In the genomic region with DNA sequence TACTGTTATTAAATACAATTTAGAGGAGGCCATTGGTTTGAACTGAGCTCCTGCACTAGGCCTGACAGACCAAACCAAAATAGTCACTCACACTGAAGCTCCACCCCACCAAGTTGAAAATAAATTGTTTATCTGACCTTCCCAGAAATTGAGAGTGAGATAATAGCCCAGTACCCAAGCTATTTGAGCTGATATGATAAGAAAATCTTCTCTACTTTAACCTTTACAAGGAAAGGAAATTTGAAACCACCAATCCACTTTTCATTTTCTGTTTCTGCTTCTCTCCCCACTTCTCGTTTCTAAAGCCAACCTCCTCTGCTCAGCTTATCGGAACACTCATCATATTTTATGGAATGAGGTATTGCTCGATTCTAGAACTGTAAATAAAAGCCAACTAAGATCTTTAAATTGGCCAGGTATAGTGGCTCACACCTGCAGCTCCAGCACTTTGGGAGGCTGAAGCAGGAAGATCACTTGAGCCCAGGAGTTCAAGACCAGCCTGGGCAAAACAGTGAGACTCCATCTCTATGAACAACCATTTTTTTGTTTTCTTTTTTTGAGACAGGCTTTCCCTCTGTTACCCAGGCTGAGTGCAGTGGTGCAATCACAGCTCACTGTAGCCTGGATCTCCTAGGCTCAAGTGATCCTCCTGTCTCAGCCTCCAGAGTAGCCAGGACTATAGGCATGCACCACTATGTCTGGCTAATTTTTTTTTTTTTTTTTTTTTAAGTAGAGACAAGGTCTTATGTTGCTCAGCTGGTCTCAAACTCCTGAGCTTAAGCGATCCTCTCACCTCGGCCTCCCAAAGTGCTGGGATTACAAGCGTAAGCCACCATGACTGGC, we compare ENCODE assay signal across 11 cellular contexts. TPM values are rescaled to one million over a fixed set of nuclear protein-coding genes. Genes with fewer than 3 reads are reported as not detected.
DNase-seq lines count a peak whose midpoint lies in the region; ATAC-seq and TF ChIP-seq lines count a peak whose summit lies in the region.
"Had no signal": no experiment of that assay in that cellular context is flagged by ENCODE, and none has a peak within 500 bp of the region (broad histone marks: within the 10 kb centered on the region; RNA-seq: fewer than 3 reads in every experiment).

No MANE protein-coding gene starts in this region.

- no peaks in the 10 kb centered on the region for H3K36me3 ChIP-seq in KOPT-K1 (ENCODE audit: insufficient read depth, low read length)

- TF ChIP-seq CTCF in nephron progenitor cell (IDR thresholded peaks at IDR 0.05): no peak

- DNase-seq in activated CD8-positive, alpha-beta memory T cell treated with anti-CD3 and anti-CD28 coated beads, Interleukin-2, amount 10 ng/mL, durations not matched to agents 7 days and 5 days: no peak
- no peak for DNase-seq in activated CD8-positive, alpha-beta memory T cell treated with anti-CD3 and anti-CD28 coated beads for 24 hours
- DNase-seq in activated T-helper 1 cell treated with anti-CD3 and anti-CD28 coated beads, Interleukin-12 subunit alpha, Interleukin-12 subunit beta, Interleukin-2, Interleukin-4 antibody, amounts not matched to agents 30 ng/mL and 10 ng/mL and 1 ng/mL, durations not matched to agents 14 hours and 24 hours and 36 hours (ENCODE audit: low spot score): no peak
- DNase-seq in nephron progenitor cell: no peak
- no peak for DNase-seq in activated CD4-positive, CD25-positive, alpha-beta regulatory T cell treated with anti-CD3 and anti-CD28 coated beads, Interleukin-2, amount 50 U/mL, for 72 hours
- no peak for DNase-seq in Kasumi-1 (lab: John Stamatoyannopoulos, UW)
- no peak for DNase-seq in retina
- DNase-seq: body of pancreas, NCI-H1436, PC-3 had no signal

- peak overlapping the region; percentile 58 for H3K4me3 Mint-ChIP-seq in activated CD8-positive, alpha-beta memory T cell treated with anti-CD3 and anti-CD28 coated beads, Interleukin-2, amount 10 ng/mL, durations not matched to agents 7 days and 5 days
- H3K4me3 Mint-ChIP-seq in activated T-helper 1 cell treated with anti-CD3 and anti-CD28 coated beads, Interleukin-12 subunit alpha, Interleukin-12 subunit beta, Interleukin-2, Interleukin-4 antibody, amounts not matched to agents 30 ng/mL and 10 ng/mL and 1 ng/mL, durations not matched to agents 14 hours and 24 hours and 36 hours: peak overlapping the region; percentile 68
- no peak overlapping the region for H3K4me3 Mint-ChIP-seq in nephron progenitor cell

- peak overlapping the region; percentile 94 for H3K27ac Mint-ChIP-seq in activated CD8-positive, alpha-beta memory T cell treated with anti-CD3 and anti-CD28 coated beads, Interleukin-2, amount 10 ng/mL, durations not matched to agents 7 days and 5 days
- peak overlapping the region; percentile 92 for H3K27ac Mint-ChIP-seq in activated T-helper 1 cell treated with anti-CD3 and anti-CD28 coated beads, Interleukin-12 subunit alpha, Interleukin-12 subunit beta, Interleukin-2, Interleukin-4 antibody, amounts not matched to agents 30 ng/mL and 10 ng/mL and 1 ng/mL, durations not matched to agents 14 hours and 24 hours and 36 hours
- peak overlapping the region; percentile 11 for H3K27ac Mint-ChIP-seq in nephron progenitor cell

- no peaks in the 10 kb centered on the region for H3K27me3 Mint-ChIP-seq in activated CD8-positive, alpha-beta memory T cell treated with anti-CD3 and anti-CD28 coated beads, Interleukin-2, amount 10 ng/mL, durations not matched to agents 7 days and 5 days
- no peaks in the 10 kb centered on the region for H3K27me3 Mint-ChIP-seq in activated T-helper 1 cell treated with anti-CD3 and anti-CD28 coated beads, Interleukin-12 subunit alpha, Interleukin-12 subunit beta, Interleukin-2, Interleukin-4 antibody, amounts not matched to agents 30 ng/mL and 10 ng/mL and 1 ng/mL, durations not matched to agents 14 hours and 24 hours and 36 hours (ENCODE audit: insufficient read depth)
- H3K27me3 Mint-ChIP-seq in nephron progenitor cell (ENCODE audit: low read depth, poor library complexity): peaks cover 26% of the 10 kb centered on the region

- H3K4me1 Mint-ChIP-seq in activated CD8-positive, alpha-beta memory T cell treated with anti-CD3 and anti-CD28 coated beads, Interleukin-2, amount 10 ng/mL, durations not matched to agents 7 days and 5 days: peaks cover 73% of the 10 kb centered on the region
- peaks cover 85% of the 10 kb centered on the region for H3K4me1 Mint-ChIP-seq in activated T-helper 1 cell treated with anti-CD3 and anti-CD28 coated beads, Interleukin-12 subunit alpha, Interleukin-12 subunit beta, Interleukin-2, Interleukin-4 antibody, amounts not matched to agents 30 ng/mL and 10 ng/mL and 1 ng/mL, durations not matched to agents 14 hours and 24 hours and 36 hours (ENCODE audit: low read depth)
- peaks cover 18% of the 10 kb centered on the region for H3K4me1 Mint-ChIP-seq in nephron progenitor cell

- peaks cover 3% of the 10 kb centered on the region for H3K9me3 Mint-ChIP-seq in activated CD8-positive, alpha-beta memory T cell treated with anti-CD3 and anti-CD28 coated beads, Interleukin-2, amount 10 ng/mL, durations not matched to agents 7 days and 5 days (ENCODE audit: low read depth)
- peaks cover 18% of the 10 kb centered on the region for H3K9me3 Mint-ChIP-seq in activated T-helper 1 cell treated with anti-CD3 and anti-CD28 coated beads, Interleukin-12 subunit alpha, Interleukin-12 subunit beta, Interleukin-2, Interleukin-4 antibody, amounts not matched to agents 30 ng/mL and 10 ng/mL and 1 ng/mL, durations not matched to agents 14 hours and 24 hours and 36 hours
- H3K9me3 Mint-ChIP-seq in nephron progenitor cell: no peaks in the 10 kb centered on the region

- H3K27ac ChIP-seq in KOPT-K1 (ENCODE audit: low read depth, low read length, poor library complexity, severe bottlenecking): peak overlapping the region; percentile 45

- ATAC-seq in activated CD8-positive, alpha-beta memory T cell treated with anti-CD3 and anti-CD28 coated beads, Interleukin-2, amount 10 ng/mL, durations not matched to agents 7 days and 5 days: peak; percentile 16
- ATAC-seq: body of pancreas, PC-3 had no signal

- CTCF ChIA-PET in activated CD8-positive, alpha-beta memory T cell treated with anti-CD3 and anti-CD28 coated beads, Interleukin-2, amount 10 ng/mL, durations not matched to agents 7 days and 5 days (lab: Charles Lee): interaction anchor here (0.6 to 5.6 kb wide), 13 partner anchors 8 to 79 kb away, joined by 3 to 70 read pairs (median 6); a partner anchor contains a TSS

- no peaks in the 10 kb centered on the region for H3K9me3 ChIP-seq in KOPT-K1 (ENCODE audit: insufficient read depth, low read length, poor library complexity, severe bottlenecking)
- H3K9me3 ChIP-seq: body of pancreas had no signal

- peaks cover 20% of the 10 kb centered on the region for H3K36me3 Mint-ChIP-seq in activated CD8-positive, alpha-beta memory T cell treated with anti-CD3 and anti-CD28 coated beads, Interleukin-2, amount 10 ng/mL, durations not matched to agents 7 days and 5 days
- H3K36me3 Mint-ChIP-seq in activated T-helper 1 cell treated with anti-CD3 and anti-CD28 coated beads, Interleukin-12 subunit alpha, Interleukin-12 subunit beta, Interleukin-2, Interleukin-4 antibody, amounts not matched to agents 30 ng/mL and 10 ng/mL and 1 ng/mL, durations not matched to agents 14 hours and 24 hours and 36 hours (ENCODE audit: low read depth): peaks cover 10% of the 10 kb centered on the region
- no peaks in the 10 kb centered on the region for H3K36me3 Mint-ChIP-seq in nephron progenitor cell (ENCODE audit: low read depth)

- intact Hi-C loops in activated T-helper 1 cell treated with anti-CD3 and anti-CD28 coated beads, Interleukin-12 subunit alpha, Interleukin-12 subunit beta, Interleukin-2, Interleukin-4 antibody, amounts not matched to agents 30 ng/mL and 10 ng/mL and 1 ng/mL, durations not matched to agents 14 hours and 24 hours and 36 hours (cut with micrococcal nuclease): loop anchor here (1.0 to 5.0 kb wide), 12 partner anchors 8 to 1015 kb away; a partner anchor contains a TSS

RNA-seq across cellular contexts. Expression of a gene that starts 13.3 kb away (rescaled TPM):
- 10 to 100 TPM; 67.1 to 86.0 TPM for total RNA-seq in activated CD8-positive, alpha-beta memory T cell treated with anti-CD3 and anti-CD28 coated beads, Interleukin-2, amount 10 ng/mL, durations not matched to agents 7 days and 5 days
- total RNA-seq in activated T-helper 1 cell treated with anti-CD3 and anti-CD28 coated beads, Interleukin-12 subunit alpha, Interleukin-12 subunit beta, Interleukin-2, Interleukin-4 antibody, amounts not matched to agents 30 ng/mL and 10 ng/mL and 1 ng/mL, durations not matched to agents 14 hours and 24 hours and 36 hours: 77.0 and 78.4 TPM in 2 replicates

RNA-seq across cellular contexts. Expression of a gene that starts 49.9 kb away (rescaled TPM):
- 100 to 1,000 TPM in 1 of 2 experiments, 10 to 100 TPM in 1; 88.8 to 106 TPM for total RNA-seq in activated CD8-positive, alpha-beta memory T cell treated with anti-CD3 and anti-CD28 coated beads, Interleukin-2, amount 10 ng/mL, durations not matched to agents 7 days and 5 days
- 85.8 and 91.5 TPM in 2 replicates for total RNA-seq in activated T-helper 1 cell treated with anti-CD3 and anti-CD28 coated beads, Interleukin-12 subunit alpha, Interleukin-12 subunit beta, Interleukin-2, Interleukin-4 antibody, amounts not matched to agents 30 ng/mL and 10 ng/mL and 1 ng/mL, durations not matched to agents 14 hours and 24 hours and 36 hours

Comparison
In these comparisons a context has a peak if more than half of its experiments do, and no peak if none do; other contexts are left out.
1. H3K27ac Mint-ChIP-seq: peak in every context shown above with its lines; median percentile 94 in activated CD8-positive, alpha-beta memory T cell treated with anti-CD3 and anti-CD28 coated beads, Interleukin-2, amount 10 ng/mL, durations not matched to agents 7 days and 5 days; 92 in activated T-helper 1 cell treated with anti-CD3 and anti-CD28 coated beads, Interleukin-12 subunit alpha, Interleukin-12 subunit beta, Interleukin-2, Interleukin-4 antibody, amounts not matched to agents 30 ng/mL and 10 ng/mL and 1 ng/mL, durations not matched to agents 14 hours and 24 hours and 36 hours; 11 in nephron progenitor cell.